In the genomic region with DNA sequence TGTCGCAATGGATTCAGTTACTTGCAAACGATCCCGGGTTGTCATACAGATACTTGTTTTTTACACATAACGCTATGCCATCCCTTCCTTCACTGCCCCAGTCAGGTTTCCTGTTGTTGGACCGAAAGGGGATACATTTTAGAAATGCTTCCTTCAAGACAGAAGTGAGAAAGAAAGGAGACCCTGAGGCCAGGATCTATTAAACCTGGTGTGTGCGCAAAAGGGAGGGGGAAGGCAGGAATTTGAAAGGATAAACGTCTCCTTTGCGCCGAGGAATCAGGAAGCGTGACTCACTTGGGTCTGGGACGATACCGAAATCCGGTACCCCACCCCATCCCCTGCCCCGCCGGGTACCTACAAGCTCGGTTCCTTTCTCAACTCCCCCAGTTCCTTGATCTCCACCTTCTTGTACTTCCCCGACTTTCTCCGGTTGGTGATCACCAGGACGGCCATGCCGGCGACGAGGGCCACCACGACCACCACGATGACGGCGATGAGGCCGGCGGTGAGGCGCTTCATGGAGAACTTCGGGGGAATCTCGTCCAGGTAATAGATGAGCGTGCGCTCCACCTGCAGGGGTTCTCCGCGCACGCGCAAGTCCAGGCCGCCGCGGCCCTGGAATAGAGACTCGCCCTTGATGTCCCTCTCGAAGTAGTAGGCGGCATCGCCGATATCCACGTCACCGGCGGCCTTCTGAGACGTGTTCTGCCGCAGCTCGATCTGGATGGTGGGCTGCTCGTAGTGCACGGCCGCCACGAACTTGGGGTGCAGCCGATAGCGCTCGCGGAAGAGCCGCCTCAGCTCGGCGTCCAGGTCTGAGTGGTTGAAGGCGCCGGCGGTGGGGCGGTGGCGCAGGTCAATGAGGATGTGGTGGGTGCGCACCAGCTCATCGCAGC, we compare ENCODE assay signal across 9 cellular contexts. TPM values are rescaled to one million over a fixed set of nuclear protein-coding genes. Genes with fewer than 3 reads are reported as not detected.
A peak's percentile ranks its signal among the peaks of the same experiment; 100 is the strongest.
DNase-seq lines count a peak whose midpoint lies in the region; ATAC-seq, FAIRE-seq and TF ChIP-seq lines count a peak whose summit lies in the region.
"Had no signal": no experiment of that assay in that cellular context is flagged by ENCODE, and none has a peak within 500 bp of the region (broad histone marks: within the 10 kb centered on the region; RNA-seq: fewer than 3 reads in every experiment).

No MANE protein-coding gene starts in this region.

- H3K4me1 ChIP-seq in tibial artery: peaks cover 0 to 32% (median 19%) of the 10 kb centered on the region in 4 donors
- H3K4me1 ChIP-seq: BLaER1 treated with 17β-estradiol and CSF1 and Interleukin-3, amounts not matched to agents 10 nM and 100 nM had no signal

- DNase-seq in activated CD4-positive, alpha-beta T cell treated with anti-CD3 and anti-CD28 coated beads for 36 hours: peak; percentile 46
- DNase-seq in activated CD4-positive, alpha-beta T cell treated with anti-CD3 and anti-CD28 coated beads, Interleukin-2, amount 50 U/mL, for 4 hours: no peak
- DNase-seq in bronchial epithelial cell (ENCODE audit: low read depth) (peak; percentile 54), lung microvascular endothelial cell (ENCODE audit: low read depth in 2 of 2) (peak; percentile 37 to 76), tibial artery (no peak), WERI-Rb-1 (no peak), HuH-7.5 (ENCODE audit: low spot score) (no peak)

- POLR2A ChIA-PET in activated CD4-positive, alpha-beta T cell treated with anti-CD3 and anti-CD28 coated beads for 36 hours (lab: Charles Lee): no interaction called here

- H3K9me3 Mint-ChIP-seq in activated CD4-positive, alpha-beta T cell treated with anti-CD3 and anti-CD28 coated beads for 36 hours (ENCODE audit: low read depth): no peaks in the 10 kb centered on the region

- peaks cover 66% of the 10 kb centered on the region for H3K27me3 Mint-ChIP-seq in activated CD4-positive, alpha-beta T cell treated with anti-CD3 and anti-CD28 coated beads for 36 hours

- TF ChIP-seq CTCF in bronchial epithelial cell (IDR thresholded peaks at IDR 0.05; ENCODE audit: insufficient read depth, low read length, severe bottlenecking): no peak
- no peak for TF ChIP-seq CTCF in tibial artery (IDR thresholded peaks at IDR 0.05)
- TF ChIP-seq CTCF in WERI-Rb-1 (IDR thresholded peaks at IDR 0.05; ENCODE audit: low read depth, low read length): no peak

- H3K27me3 ChIP-seq in bronchial epithelial cell (ENCODE audit: control insufficient read depth, insufficient read depth, low read length): no peaks in the 10 kb centered on the region
- no peaks in the 10 kb centered on the region for H3K27me3 ChIP-seq in tibial artery
- H3K27me3 ChIP-seq in WERI-Rb-1 (ENCODE audit: insufficient read depth, low read depth, severe bottlenecking): no peaks in the 10 kb centered on the region
- H3K27me3 ChIP-seq: BLaER1 treated with 17β-estradiol and CSF1 and Interleukin-3, amounts not matched to agents 10 nM and 100 nM had no signal

- H3K4me3 ChIP-seq in bronchial epithelial cell (ENCODE audit: low read depth, low read length) (peak overlapping the region; percentile 84), tibial artery (peak overlapping the region; percentile 50 to 68), WERI-Rb-1 (ENCODE audit: low read depth, low read length) (no peak overlapping the region)
- H3K4me3 ChIP-seq: BLaER1 treated with 17β-estradiol and CSF1 and Interleukin-3, amounts not matched to agents 10 nM and 100 nM had no signal

- no peaks in the 10 kb centered on the region for H3K36me3 ChIP-seq in bronchial epithelial cell (ENCODE audit: control insufficient read depth, insufficient read depth, low read length)
- no peaks in the 10 kb centered on the region for H3K36me3 ChIP-seq in tibial artery
- H3K36me3 ChIP-seq in WERI-Rb-1: no peaks in the 10 kb centered on the region
- H3K36me3 ChIP-seq: BLaER1 treated with 17β-estradiol and CSF1 and Interleukin-3, amounts not matched to agents 10 nM and 100 nM had no signal

- no peak overlapping the region for H3K27ac Mint-ChIP-seq in activated CD4-positive, alpha-beta T cell treated with anti-CD3 and anti-CD28 coated beads for 36 hours

- CTCF ChIA-PET in activated CD4-positive, alpha-beta T cell treated with anti-CD3 and anti-CD28 coated beads for 36 hours (lab: Charles Lee): interaction anchor here (0.8 kb wide), 1 partner anchor 1002 kb away, joined by 3 read pairs; no protein-coding TSS in a partner anchor

- no peak for FAIRE-seq in bronchial epithelial cell (lab: Jason Lieb, UNC)

- ATAC-seq in activated CD4-positive, alpha-beta T cell treated with anti-CD3 and anti-CD28 coated beads for 36 hours: peak; percentile 5
- ATAC-seq in HG02885 (IDR thresholded peaks at IDR 0.05; ENCODE audit: poor library complexity, unreplicated experiment): no peak

- intact Hi-C loops in activated CD4-positive, alpha-beta T cell treated with anti-CD3 and anti-CD28 coated beads for 36 hours (cut with DNase I, micrococcal nuclease): no loop called here
- intact Hi-C loops in tibial artery (cut with DNase I; ENCODE audit: low total_unique reads): no loop called here

- no peaks in the 10 kb centered on the region for H3K9me3 ChIP-seq in tibial artery
- peaks cover 4% of the 10 kb centered on the region for H3K9me3 ChIP-seq in WERI-Rb-1 (ENCODE audit: severe bottlenecking)

- H3K4me1 Mint-ChIP-seq in activated CD4-positive, alpha-beta T cell treated with anti-CD3 and anti-CD28 coated beads for 36 hours: peaks cover 38% of the 10 kb centered on the region

- H3K4me3 Mint-ChIP-seq in activated CD4-positive, alpha-beta T cell treated with anti-CD3 and anti-CD28 coated beads for 36 hours: peak overlapping the region; percentile 45

- H3K36me3 Mint-ChIP-seq in activated CD4-positive, alpha-beta T cell treated with anti-CD3 and anti-CD28 coated beads for 36 hours (ENCODE audit: low read depth): no peaks in the 10 kb centered on the region

- peak overlapping the region in 1 of 2 donors; percentile 63 for H3K27ac ChIP-seq in tibial artery
- no peak overlapping the region for H3K27ac ChIP-seq in WERI-Rb-1
- H3K27ac ChIP-seq: BLaER1 treated with 17β-estradiol and CSF1 and Interleukin-3, amounts not matched to agents 10 nM and 100 nM had no signal

RNA-seq across cellular contexts. Expression of gene TACSTD2, which starts 1.0 kb away (rescaled TPM):
- under 1 TPM; 0.07 to 0.11 TPM for total RNA-seq in activated CD4-positive, alpha-beta T cell treated with anti-CD3 and anti-CD28 coated beads for 36 hours
- 124 and 246 TPM in 2 replicates for total RNA-seq in bronchial epithelial cell
- total RNA-seq in lung microvascular endothelial cell: 9.6 and 56.2 TPM in 2 replicates

RNA-seq across cellular contexts. Expression of gene OMA1, which starts 29.6 kb away (rescaled TPM):
- total RNA-seq in activated CD4-positive, alpha-beta T cell treated with anti-CD3 and anti-CD28 coated beads for 36 hours: 10 to 100 TPM in 1 of 2 experiments, 1 to 10 TPM in 1; 8.8 to 11.6 TPM
- 21.6 and 25.0 TPM in 2 replicates for total RNA-seq in bronchial epithelial cell
- total RNA-seq in lung microvascular endothelial cell: 9.8 and 27.8 TPM in 2 replicates

Comparison
In these comparisons a context has a peak if more than half of its experiments do, and no peak if none do; other contexts are left out.
1. DNase-seq: peak in activated CD4-positive, alpha-beta T cell treated with anti-CD3 and anti-CD28 coated beads for 36 hours (single experiment), bronchial epithelial cell (single experiment) and lung microvascular endothelial cell (2 of 2); none in activated CD4-positive, alpha-beta T cell treated with anti-CD3 and anti-CD28 coated beads, Interleukin-2, amount 50 U/mL, for 4 hours (0 of 2), tibial artery (0 of 2), WERI-Rb-1 (single experiment) and HuH-7.5 (single experiment).